Comparison of ENCODE assay signal across 18 cellular contexts in the genomic region with DNA sequence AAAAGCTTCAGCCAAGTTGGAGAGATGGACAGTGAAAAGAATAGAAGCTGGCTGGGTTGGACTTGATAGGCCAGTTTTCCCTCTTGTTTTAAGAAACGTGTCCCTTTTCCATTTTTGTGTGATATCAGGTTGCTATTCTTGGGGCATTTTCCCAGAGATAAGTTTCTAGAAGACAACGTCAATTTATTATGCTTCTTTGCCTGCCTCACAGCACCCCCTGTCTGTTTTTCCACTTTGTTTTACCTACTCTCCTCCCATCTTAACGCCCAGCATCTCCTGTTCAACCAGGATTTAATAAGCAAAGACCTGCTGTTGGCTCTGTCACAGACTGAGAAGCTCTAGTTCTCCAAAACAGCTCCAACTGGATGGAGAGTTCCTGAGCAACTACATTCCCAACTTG.
DNase-seq lines count a peak whose midpoint lies in the region; ATAC-seq and TF ChIP-seq lines count a peak whose summit lies in the region.
"Had no signal": no experiment of that assay in that cellular context is flagged by ENCODE, and none has a peak within 500 bp of the region (broad histone marks: within the 10 kb centered on the region; RNA-seq: fewer than 3 reads in every experiment).

No MANE protein-coding gene starts in this region.

- no peaks in the 10 kb centered on the region for H3K36me3 Mint-ChIP-seq in stimulated activated effector memory CD8-positive, alpha-beta T cell treated with anti-CD3 and anti-CD28 coated beads, Interleukin-12 subunit alpha, Interleukin-12 subunit beta, amount 100 ng/mL, for 72 hours
- H3K36me3 Mint-ChIP-seq: CD14-positive monocyte had no signal

- ATAC-seq in stimulated activated effector memory CD8-positive, alpha-beta T cell treated with anti-CD3 and anti-CD28 coated beads, Interleukin-12 subunit alpha, Interleukin-12 subunit beta, amount 100 ng/mL, for 72 hours: no peak
- ATAC-seq in GM18870 (IDR thresholded peaks at IDR 0.05; ENCODE audit: unreplicated experiment): no peak
- ATAC-seq: mucosa of descending colon, pancreas had no signal

- H3K4me1 Mint-ChIP-seq in stimulated activated effector memory CD8-positive, alpha-beta T cell treated with anti-CD3 and anti-CD28 coated beads, Interleukin-12 subunit alpha, Interleukin-12 subunit beta, amount 100 ng/mL, for 72 hours: no peaks in the 10 kb centered on the region
- H3K4me1 Mint-ChIP-seq: CD14-positive monocyte had no signal

- H3K4me3 Mint-ChIP-seq in stimulated activated effector memory CD8-positive, alpha-beta T cell treated with anti-CD3 and anti-CD28 coated beads, Interleukin-12 subunit alpha, Interleukin-12 subunit beta, amount 100 ng/mL, for 72 hours: no peak overlapping the region
- H3K4me3 Mint-ChIP-seq: CD14-positive monocyte had no signal

- no peak overlapping the region for H3K27ac Mint-ChIP-seq in stimulated activated effector memory CD8-positive, alpha-beta T cell treated with anti-CD3 and anti-CD28 coated beads, Interleukin-12 subunit alpha, Interleukin-12 subunit beta, amount 100 ng/mL, for 72 hours
- H3K27ac Mint-ChIP-seq: CD14-positive monocyte had no signal

- in situ Hi-C loops in astrocyte of the spinal cord (cut with HindIII; ENCODE audit: low sequenced_read_pairs): no loop called here

- DNase-seq in GM03348 (ENCODE audit: low spot score) (peak; percentile 13), LNCaP clone FGC (ENCODE audit: low read depth) (no peak), astrocyte of the spinal cord (ENCODE audit: low read depth, low spot score) (no peak), left kidney (ENCODE audit: low read depth, low spot score) (peak; percentile 5), AG20443 (ENCODE audit: low spot score) (no peak), NCI-H524 treated with DMSO at 0.1 percent for 48 hours (lab: John Stamatoyannopoulos, UW) (no peak)
- DNase-seq in stimulated activated effector memory CD8-positive, alpha-beta T cell treated with anti-CD3 and anti-CD28 coated beads, Interleukin-12 subunit alpha, Interleukin-12 subunit beta, amount 100 ng/mL, for 72 hours (ENCODE audit: low spot score in 2 of 2): no peak
- DNase-seq: activated CD4-positive, alpha-beta T cell treated with anti-CD3 and anti-CD28 coated beads for 48 hours; glutamatergic neuron; kidney; NCI-H1930; NCI-H526 treated with DMSO at 0.1 percent for 48 hours; pancreas; spleen; T-helper 2 cell had no signal

- H3K4me3 ChIP-seq in LNCaP clone FGC (ENCODE audit: low read depth, low read length) (no peak overlapping the region), astrocyte of the spinal cord (ENCODE audit: low read depth, low read length) (no peak overlapping the region)
- H3K4me3 ChIP-seq: mucosa of descending colon, pancreas, spleen had no signal

- peaks cover 20% of the 10 kb centered on the region for H3K9me3 Mint-ChIP-seq in stimulated activated effector memory CD8-positive, alpha-beta T cell treated with anti-CD3 and anti-CD28 coated beads, Interleukin-12 subunit alpha, Interleukin-12 subunit beta, amount 100 ng/mL, for 72 hours

- TF ChIP-seq CTCF in LNCaP clone FGC (IDR thresholded peaks at IDR 0.05; ENCODE audit: control insufficient read depth, extremely low read depth, insufficient read depth): peak; percentile 26; the same call in 1 of the 2 replicates
- peak; percentile 6 for TF ChIP-seq CTCF in astrocyte of the spinal cord (IDR thresholded peaks at IDR 0.05; ENCODE audit: low read depth, low read length)

Comparison
In these comparisons a context has a peak if more than half of its experiments do, and no peak if none do; other contexts are left out.
1. DNase-seq: peak in GM03348 (single experiment) and left kidney (single experiment); none in LNCaP clone FGC (single experiment), astrocyte of the spinal cord (single experiment), AG20443 (single experiment), NCI-H524 treated with DMSO at 0.1 percent for 48 hours (single experiment) and stimulated activated effector memory CD8-positive, alpha-beta T cell treated with anti-CD3 and anti-CD28 coated beads, Interleukin-12 subunit alpha, Interleukin-12 subunit beta, amount 100 ng/mL, for 72 hours (0 of 2).